ENCODE assay signal across 2 cellular contexts in the genomic region with DNA sequence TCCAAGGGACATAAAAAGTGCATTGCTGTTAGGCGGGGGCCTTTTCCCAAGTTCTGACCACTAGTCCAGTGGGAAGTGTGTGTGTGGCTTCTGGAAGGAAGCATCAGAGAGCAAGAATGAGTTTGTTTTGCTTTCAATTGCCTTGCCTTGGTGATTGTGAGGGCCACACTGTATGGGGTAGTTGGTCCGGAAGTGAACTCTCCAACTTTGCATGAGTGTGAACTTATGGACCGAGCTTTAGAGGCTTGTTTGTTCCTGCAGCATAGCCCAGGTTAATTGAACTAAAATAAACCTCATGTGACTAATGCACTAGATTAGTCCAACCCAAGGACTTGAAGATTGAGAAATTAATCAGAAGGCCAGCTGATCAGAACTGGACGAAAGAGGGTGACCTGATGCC.
TF ChIP-seq lines count a peak whose summit lies in the region.

No MANE protein-coding gene starts in this region.

TF ChIP-seq in HepG2, 621 proteins besides CTCF, POLR2A, EP300 and RAD21 (continued from another document):
- TF ChIP-seq REPIN1 (CRISPR knock-in tag; IDR thresholded peaks at IDR 0.05; ENCODE audit: borderline replicate concordance, low read depth) (no peak), GABPA (IDR thresholded peaks at IDR 0.05; ENCODE audit: low read depth, low read length) (no peak), GABPA (CRISPR knock-in tag; IDR thresholded peaks at IDR 0.05; ENCODE audit: low read depth) (peak; percentile 67)
TF ChIP-seq in HepG2: peak in this region for 3.

TF ChIP-seq in K562, 482 proteins besides CTCF, POLR2A, EP300 and RAD21:
- TF ChIP-seq, protein P1, sequence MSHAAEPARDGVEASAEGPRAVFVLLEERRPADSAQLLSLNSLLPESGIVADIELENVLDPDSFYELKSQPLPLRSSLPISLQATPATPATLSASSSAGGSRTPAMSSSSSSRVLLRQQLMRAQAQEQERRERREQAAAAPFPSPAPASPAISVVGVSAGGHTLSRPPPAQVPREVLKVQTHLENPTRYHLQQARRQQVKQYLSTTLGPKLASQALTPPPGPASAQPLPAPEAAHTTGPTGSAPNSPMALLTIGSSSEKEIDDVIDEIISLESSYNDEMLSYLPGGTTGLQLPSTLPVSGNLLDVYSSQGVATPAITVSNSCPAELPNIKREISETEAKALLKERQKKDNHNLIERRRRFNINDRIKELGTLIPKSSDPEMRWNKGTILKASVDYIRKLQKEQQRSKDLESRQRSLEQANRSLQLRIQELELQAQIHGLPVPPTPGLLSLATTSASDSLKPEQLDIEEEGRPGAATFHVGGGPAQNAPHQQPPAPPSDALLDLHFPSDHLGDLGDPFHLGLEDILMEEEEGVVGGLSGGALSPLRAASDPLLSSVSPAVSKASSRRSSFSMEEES (CRISPR knock-in tag; IDR thresholded peaks at IDR 0.05): peak; percentile 25; the same call in 1 of the 2 replicates
- TF ChIP-seq NR1H2 (CRISPR knock-in tag; IDR thresholded peaks at IDR 0.05) (no peak), ZKSCAN8 (CRISPR knock-in tag; IDR thresholded peaks at IDR 0.05) (no peak), ZSCAN32 (CRISPR knock-in tag; IDR thresholded peaks at IDR 0.05) (no peak), ZNF740 (CRISPR knock-in tag; IDR thresholded peaks at IDR 0.05) (no peak), ZNF740 (tag; IDR thresholded peaks at IDR 0.05) (no peak)
